Comparison of ENCODE assay signal across 1 cellular context in the genomic region with DNA sequence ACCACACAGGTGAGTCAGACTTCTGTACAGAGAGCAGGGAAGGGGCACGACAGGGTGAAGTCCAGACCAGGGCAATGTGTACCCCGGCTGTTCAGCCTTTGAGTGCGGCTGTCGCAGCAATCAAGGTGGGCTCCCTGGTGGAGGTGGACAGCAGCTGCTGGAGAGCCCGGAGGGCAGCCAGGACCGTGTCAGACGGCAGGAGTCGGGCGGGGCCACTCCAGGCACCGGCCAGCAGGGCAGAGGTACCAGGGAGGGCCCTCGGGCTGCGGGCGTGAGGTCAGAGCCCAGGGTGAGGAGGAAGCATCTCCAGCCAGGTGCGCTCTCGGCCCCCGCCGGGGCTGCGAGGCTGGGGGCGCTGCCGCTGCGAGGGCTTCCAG.
A peak's percentile ranks its signal among the peaks of the same experiment; 100 is the strongest.
TF ChIP-seq lines count a peak whose summit lies in the region.

No MANE protein-coding gene starts in this region.

TF ChIP-seq in GM12878, 131 proteins besides CTCF, POLR2A, EP300 and RAD21:
- TF ChIP-seq MYC (IDR thresholded peaks at IDR 0.05; ENCODE audit: insufficient read depth, insufficient read length, insufficient replicate concordance, low read length, severe bottlenecking) (no peak), ZNF217 (IDR thresholded peaks at IDR 0.05) (peak; percentile 53; the same call in 1 of the 2 replicates), BRCA1 (IDR thresholded peaks at IDR 0.05; ENCODE audit: low read depth, low read length) (no peak), NBN (IDR thresholded peaks at IDR 0.05) (0 out of 2 replicates have a peak, but pooled peaks have one; percentile 57), ZSCAN29 (IDR thresholded peaks at IDR 0.05) (peak; percentile 73; the same call in 1 of the 2 replicates), SMARCA5 (IDR thresholded peaks at IDR 0.05) (peak; percentile 87), ESRRA (IDR thresholded peaks at IDR 0.05; ENCODE audit: low read length) (0 out of 2 replicates have a peak, but pooled peaks have one; percentile 18), LARP7 (IDR thresholded peaks at IDR 0.05) (peak; percentile 23; the same call in 1 of the 2 replicates), DPF2 (IDR thresholded peaks at IDR 0.05) (peak; percentile 7; the same call in 1 of the 2 replicates), BACH1 (IDR thresholded peaks at IDR 0.05; ENCODE audit: borderline replicate concordance) (peak; percentile 70)
- TF ChIP-seq, protein P1, sequence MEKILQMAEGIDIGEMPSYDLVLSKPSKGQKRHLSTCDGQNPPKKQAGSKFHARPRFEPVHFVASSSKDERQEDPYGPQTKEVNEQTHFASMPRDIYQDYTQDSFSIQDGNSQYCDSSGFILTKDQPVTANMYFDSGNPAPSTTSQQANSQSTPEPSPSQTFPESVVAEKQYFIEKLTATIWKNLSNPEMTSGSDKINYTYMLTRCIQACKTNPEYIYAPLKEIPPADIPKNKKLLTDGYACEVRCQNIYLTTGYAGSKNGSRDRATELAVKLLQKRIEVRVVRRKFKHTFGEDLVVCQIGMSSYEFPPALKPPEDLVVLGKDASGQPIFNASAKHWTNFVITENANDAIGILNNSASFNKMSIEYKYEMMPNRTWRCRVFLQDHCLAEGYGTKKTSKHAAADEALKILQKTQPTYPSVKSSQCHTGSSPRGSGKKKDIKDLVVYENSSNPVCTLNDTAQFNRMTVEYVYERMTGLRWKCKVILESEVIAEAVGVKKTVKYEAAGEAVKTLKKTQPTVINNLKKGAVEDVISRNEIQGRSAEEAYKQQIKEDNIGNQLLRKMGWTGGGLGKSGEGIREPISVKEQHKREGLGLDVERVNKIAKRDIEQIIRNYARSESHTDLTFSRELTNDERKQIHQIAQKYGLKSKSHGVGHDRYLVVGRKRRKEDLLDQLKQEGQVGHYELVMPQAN (conservative IDR thresholded peaks at IDR 0.05): peak; percentile 78
